ENCODE assay signal across 8 cellular contexts in the genomic region with DNA sequence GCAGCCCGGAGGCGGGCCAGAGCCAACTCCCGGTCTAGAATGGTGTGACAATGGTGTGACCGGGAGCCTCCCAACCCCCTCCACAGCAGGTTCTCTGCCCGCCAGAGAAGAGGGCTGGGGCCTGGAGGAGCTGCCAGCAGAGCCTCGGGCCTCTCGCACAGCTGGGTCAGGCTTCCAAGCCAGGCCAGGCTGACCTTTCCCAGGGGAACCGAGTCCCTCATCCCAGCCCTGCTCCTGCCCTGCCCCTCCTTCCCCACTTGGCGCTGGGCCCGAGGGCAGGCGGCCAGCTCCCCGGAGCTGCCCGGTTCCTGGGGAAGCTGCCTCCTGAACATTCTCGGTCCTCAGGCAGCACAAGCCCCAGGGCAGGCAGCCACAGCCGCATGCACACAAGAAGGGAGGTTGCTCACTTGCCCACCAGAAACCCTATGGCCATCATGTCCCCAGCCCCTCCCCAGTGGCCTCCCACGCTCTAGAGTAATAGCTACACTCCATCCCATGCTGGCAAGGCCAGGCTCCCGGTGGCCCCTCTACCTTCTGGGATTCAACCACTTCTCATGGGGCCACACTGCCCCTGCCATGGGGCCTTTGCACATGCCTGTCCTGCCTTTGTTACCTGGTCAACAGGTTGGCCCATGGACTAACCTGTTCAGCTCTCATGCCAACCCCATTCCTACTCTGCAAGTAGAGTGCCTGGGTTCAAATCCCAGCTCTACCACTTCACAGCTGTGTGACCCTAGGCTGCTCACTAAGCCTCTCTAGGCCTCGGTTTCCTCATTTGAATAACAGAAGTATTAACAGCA.
DNase-seq lines count a peak whose midpoint lies in the region; ATAC-seq and TF ChIP-seq lines count a peak whose summit lies in the region.

No MANE protein-coding gene starts in this region.

- intact Hi-C loops in PC-9 (cut with micrococcal nuclease; ENCODE audit: unreplicated experiment) = loop anchor here (1.0 to 5.0 kb wide), 6 partner anchors 24 to 356 kb away; no protein-coding TSS in a partner anchor

- DNase-seq in Caki2 (ENCODE audit: low read depth) (peak; percentile 50), PC-9 (peak; percentile 90 to 97), fibroblast of peridontal ligament (ENCODE audit: extremely low read depth) (peak; percentile 70), occipital lobe (lab: John Stamatoyannopoulos, UW) (peak; percentile 55), NOMO-1 treated with DMSO at 0.1 percent for 48 hours (lab: John Stamatoyannopoulos, UW; ENCODE audit: unreplicated experiment) (no peak)
- DNase-seq in activated CD8-positive, alpha-beta memory T cell treated with anti-CD3 and anti-CD28 coated beads, Interleukin-2, amount 10 ng/mL, durations not matched to agents 7 days and 5 days = no peak

- CTCF ChIA-PET in PC-9 (lab: Charles Lee) = interaction anchor here (0.6 to 1.5 kb wide), 2 partner anchors 54 to 60 kb away, joined by 4 to 5 read pairs; no protein-coding TSS in a partner anchor
- CTCF ChIA-PET in activated CD8-positive, alpha-beta memory T cell treated with anti-CD3 and anti-CD28 coated beads, Interleukin-2, amount 10 ng/mL, durations not matched to agents 7 days and 5 days (lab: Charles Lee) = interaction anchor here (1.5 kb wide), 1 partner anchor 15 kb away, joined by 3 read pairs; no protein-coding TSS in a partner anchor

- peak overlapping the region; percentile 96 for H3K27ac ChIP-seq in PC-9

- H3K9me3 Mint-ChIP-seq in activated CD8-positive, alpha-beta memory T cell treated with anti-CD3 and anti-CD28 coated beads, Interleukin-2, amount 10 ng/mL, durations not matched to agents 7 days and 5 days (ENCODE audit: low read depth) = no peaks in the 10 kb centered on the region

- peaks cover 64% of the 10 kb centered on the region for H3K4me1 ChIP-seq in PC-9 (replicated peaks; ENCODE audit: insufficient read depth)

- peaks cover 32% of the 10 kb centered on the region for H3K79me2 ChIP-seq in PC-9 (ENCODE audit: low read depth)

- H3K27ac Mint-ChIP-seq in activated CD8-positive, alpha-beta memory T cell treated with anti-CD3 and anti-CD28 coated beads, Interleukin-2, amount 10 ng/mL, durations not matched to agents 7 days and 5 days = no peak overlapping the region

- POLR2A ChIA-PET in PC-9 (lab: Charles Lee; ENCODE audit: unreplicated experiment) = interaction anchor here (0.6 to 0.8 kb wide), 4 partner anchors 8 to 348 kb away, joined by 3 to 5 read pairs (median 4); no protein-coding TSS in a partner anchor

- peaks cover 10% of the 10 kb centered on the region; the same call in 1 of the 2 replicates for H3K36me3 ChIP-seq in PC-9 (ENCODE audit: low read depth)

- no peak overlapping the region for H3K4me3 Mint-ChIP-seq in activated CD8-positive, alpha-beta memory T cell treated with anti-CD3 and anti-CD28 coated beads, Interleukin-2, amount 10 ng/mL, durations not matched to agents 7 days and 5 days

- peak overlapping the region; percentile 100 for H3K4me2 ChIP-seq in PC-9

- no peaks in the 10 kb centered on the region for H3K9me3 ChIP-seq in PC-9 (ENCODE audit: insufficient read depth, low read depth)

- H3K36me3 Mint-ChIP-seq in activated CD8-positive, alpha-beta memory T cell treated with anti-CD3 and anti-CD28 coated beads, Interleukin-2, amount 10 ng/mL, durations not matched to agents 7 days and 5 days = peaks cover 1% of the 10 kb centered on the region

- no TSS peak for BruUV-seq in PC-9 (replicated peaks; lab: Mats Ljungman, UMichigan)

- no peaks in the 10 kb centered on the region for H3K27me3 ChIP-seq in PC-9 (ENCODE audit: insufficient read depth, low read depth)

- 0 out of 2 replicates have a peak, but pooled peaks cover 8% of the 10 kb centered on the region for H4K20me1 ChIP-seq in PC-9 (ENCODE audit: insufficient read depth)

- peaks cover 61% of the 10 kb centered on the region for H3F3A ChIP-seq in PC-9 (ENCODE audit: insufficient read depth, low read depth)

- no peak for TF ChIP-seq CTCF in PC-9 (conservative IDR thresholded peaks at IDR 0.05)

- H2AFZ ChIP-seq in PC-9 = no peak overlapping the region

- ATAC-seq in activated CD8-positive, alpha-beta memory T cell treated with anti-CD3 and anti-CD28 coated beads, Interleukin-2, amount 10 ng/mL, durations not matched to agents 7 days and 5 days = no peak
- no peak for ATAC-seq in HG03460 (IDR thresholded peaks at IDR 0.05; ENCODE audit: unreplicated experiment)
- ATAC-seq in GM18867 (IDR thresholded peaks at IDR 0.05; ENCODE audit: unreplicated experiment) = no peak

- H3K27me3 Mint-ChIP-seq in activated CD8-positive, alpha-beta memory T cell treated with anti-CD3 and anti-CD28 coated beads, Interleukin-2, amount 10 ng/mL, durations not matched to agents 7 days and 5 days = no peaks in the 10 kb centered on the region

- H3K4me1 Mint-ChIP-seq in activated CD8-positive, alpha-beta memory T cell treated with anti-CD3 and anti-CD28 coated beads, Interleukin-2, amount 10 ng/mL, durations not matched to agents 7 days and 5 days = peaks cover 25% of the 10 kb centered on the region

- no peaks in the 10 kb centered on the region for H3K9me2 ChIP-seq in PC-9 (ENCODE audit: insufficient read depth)

- no peak overlapping the region for H3K4me3 ChIP-seq in PC-9

- in situ Hi-C loops in Caki2 (cut with HindIII; ENCODE audit: low pct_unique_long_range_greater_than_20kb, low sequenced_read_pairs) = no loop called here

Comparison
In these comparisons a context has a peak if more than half of its experiments do, and no peak if none do; other contexts are left out.
1. DNase-seq: peak in Caki2 (single experiment), PC-9 (2 of 2), fibroblast of peridontal ligament (single experiment) and occipital lobe (single experiment); none in activated CD8-positive, alpha-beta memory T cell treated with anti-CD3 and anti-CD28 coated beads, Interleukin-2, amount 10 ng/mL, durations not matched to agents 7 days and 5 days (single experiment) and NOMO-1 treated with DMSO at 0.1 percent for 48 hours (single experiment).